Comparison of ENCODE assay signal across 18 cellular contexts in the genomic region with DNA sequence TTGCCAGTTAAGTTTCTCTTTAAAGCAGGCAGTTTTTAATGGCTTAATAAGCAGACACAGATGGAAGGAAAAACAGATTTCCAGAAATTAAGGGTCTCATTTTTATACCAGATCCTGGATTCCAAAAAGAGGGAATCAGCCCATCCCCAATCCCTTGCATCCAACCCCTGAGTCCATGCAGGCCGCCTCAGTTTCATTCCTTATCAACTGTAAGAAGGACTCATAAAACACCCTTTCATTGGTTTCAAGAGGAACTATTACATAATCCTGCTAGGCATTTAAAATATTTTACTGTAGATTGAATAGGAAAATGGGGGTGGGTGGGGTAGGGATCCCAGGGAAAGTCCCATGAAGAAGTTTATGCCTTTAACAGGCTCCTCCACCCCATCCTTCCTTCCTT. TPM values are rescaled to one million over a fixed set of nuclear protein-coding genes. Genes with fewer than 3 reads are reported as not detected.
DNase-seq lines count a peak whose midpoint lies in the region; ATAC-seq and TF ChIP-seq lines count a peak whose summit lies in the region.
"Had no signal": no experiment of that assay in that cellular context is flagged by ENCODE, and none has a peak within 500 bp of the region (broad histone marks: within the 10 kb centered on the region; RNA-seq: fewer than 3 reads in every experiment).

No MANE protein-coding gene starts in this region.

- H2AFZ ChIP-seq in SK-N-SH (ENCODE audit: low read depth), result peak overlapping the region; percentile 37; the same call in 1 of the 2 replicates

- H3K9me3 Mint-ChIP-seq in mesothelial cell of epicardium, result no peaks in the 10 kb centered on the region
- H3K9me3 Mint-ChIP-seq: CD14-positive monocyte; CD8-positive, alpha-beta T cell had no signal

- no peak overlapping the region for H3K4me2 ChIP-seq in SK-N-SH

- H3K36me3 ChIP-seq in SK-N-SH (replicated peaks in 1 of 2; ENCODE audit: control insufficient read depth in 1 of 2, insufficient read depth in 2 of 2, low read length in 1 of 2) (no peaks in the 10 kb centered on the region), adrenal gland (replicated peaks in 1 of 2) (no peaks in the 10 kb centered on the region)
- H3K36me3 ChIP-seq: HAP-1 had no signal

- TF ChIP-seq POLR2A in adrenal gland (IDR thresholded peaks at IDR 0.05), result no peak

- no peaks in the 10 kb centered on the region for H4K20me1 ChIP-seq in SK-N-SH (ENCODE audit: insufficient read depth)

- TF ChIP-seq RAD21 in SK-N-SH (IDR thresholded peaks at IDR 0.05; ENCODE audit: low read length), result no peak

- POLR2A ChIA-PET in SK-N-SH (lab: Yijun Ruan, JAX), result no interaction called here

- no peaks in the 10 kb centered on the region for H3K79me2 ChIP-seq in SK-N-SH (ENCODE audit: insufficient read depth)

- H3K36me3 Mint-ChIP-seq in mesothelial cell of epicardium, result no peaks in the 10 kb centered on the region
- H3K36me3 Mint-ChIP-seq: CD14-positive monocyte had no signal

- DNase-seq in SK-N-SH, result no peak
- no peak for DNase-seq in adrenal gland
- DNase-seq in mesothelial cell of epicardium (ENCODE audit: low spot score in 2 of 2, unreplicated experiment in 2 of 2), result no peak
- DNase-seq in MV-4-11 (lab: John Stamatoyannopoulos, UW), result no peak
- no peak for DNase-seq in sciatic nerve (ENCODE audit: low spot score)
- no peak for DNase-seq in cortex of kidney (lab: John Stamatoyannopoulos, UW)
- DNase-seq: Caco-2; CD8-positive, alpha-beta T cell; DND-41; GDM1 had no signal

- H3K27me3 ChIP-seq in SK-N-SH (ENCODE audit: insufficient read depth), result no peaks in the 10 kb centered on the region
- no peaks in the 10 kb centered on the region for H3K27me3 ChIP-seq in adrenal gland

- no peak for TF ChIP-seq CTCF in SK-N-SH (IDR thresholded peaks at IDR 0.05)
- no peak for TF ChIP-seq CTCF in adrenal gland (IDR thresholded peaks at IDR 0.05)
- no peak for TF ChIP-seq CTCF in mesothelial cell of epicardium (IDR thresholded peaks at IDR 0.05; ENCODE audit: unreplicated experiment)

- intact Hi-C loops in adrenal gland (cut with DNase I) (no loop called here), sciatic nerve (cut with DNase I) (no loop called here)

- H3K9me3 ChIP-seq in SK-N-SH (no peaks in the 10 kb centered on the region), adrenal gland (replicated peaks in 1 of 3) (no peaks in the 10 kb centered on the region)
- H3K9me3 ChIP-seq: Caco-2, HAP-1 had no signal

- no peak overlapping the region for H3K9ac ChIP-seq in SK-N-SH

- peaks cover 15% of the 10 kb centered on the region for H3F3A ChIP-seq in SK-N-SH (replicated peaks; ENCODE audit: insufficient read depth)

- H3K4me3 ChIP-seq in SK-N-SH (ENCODE audit: low read depth in 2 of 2, low read length in 1 of 2) (no peak overlapping the region), adrenal gland (no peak overlapping the region)
- H3K4me3 ChIP-seq: HAP-1 had no signal

- no peak for ATAC-seq in SK-N-SH treated with all-trans-retinoic acid at 6 μM for 48 hours
- ATAC-seq in sciatic nerve, result no peak
- ATAC-seq: CD8-positive, alpha-beta T cell had no signal

- no peak for TF ChIP-seq EP300 in SK-N-SH (IDR thresholded peaks at IDR 0.05; ENCODE audit: borderline replicate concordance in 1 of 2, low read depth in 1 of 2, low read length in 1 of 2)

- H3K27ac ChIP-seq in SK-N-SH (ENCODE audit: low read depth in 2 of 2, low read length in 1 of 2) (no peak overlapping the region), adrenal gland (peak overlapping the region in 3 of 5 donors; percentile 45 to 55 (median 47))
- H3K27ac ChIP-seq: 22Rv1 had no signal

- H3K4me1 ChIP-seq in SK-N-SH (ENCODE audit: control insufficient read depth in 1 of 2, insufficient read depth in 2 of 2, low read depth in 1 of 2, low read length in 1 of 2) (peaks cover 7 to 16% of the 10 kb centered on the region in 2 experiments), adrenal gland (replicated peaks in 1 of 2) (peaks cover 14 to 29% of the 10 kb centered on the region in 2 donors)
- H3K4me1 ChIP-seq: HAP-1 had no signal

- peaks cover 6% of the 10 kb centered on the region for H3K27me3 Mint-ChIP-seq in mesothelial cell of epicardium (ENCODE audit: low read depth)

- no peaks in the 10 kb centered on the region for H3K9me2 ChIP-seq in SK-N-SH

- peak overlapping the region; percentile 64 for H3K27ac Mint-ChIP-seq in mesothelial cell of epicardium
- H3K27ac Mint-ChIP-seq: CD8-positive, alpha-beta T cell had no signal

- H3K4me3 Mint-ChIP-seq in mesothelial cell of epicardium, result no peak overlapping the region
- H3K4me3 Mint-ChIP-seq: CD14-positive monocyte; CD8-positive, alpha-beta T cell had no signal

- CTCF ChIA-PET in SK-N-SH (lab: Yijun Ruan, JAX), result interaction anchor here (2.0 to 2.1 kb wide), 2 partner anchors 108 to 426 kb away, joined by 5 read pairs; no protein-coding TSS in a partner anchor

- H3K4me1 Mint-ChIP-seq in mesothelial cell of epicardium, result peaks cover 63% of the 10 kb centered on the region

- WGBS in SK-N-SH (ENCODE audit: low lambda C conversion rate), result 95% methylated on average over 1 of the region's 1 CpG
- 24 to 59% (median 50%) methylated on average over 1 of the region's 1 CpG for WGBS in adrenal gland, 4 donors

TF ChIP-seq in SK-N-SH, 30 proteins besides CTCF, POLR2A, EP300 and RAD21 (continues in another document):
- TF ChIP-seq FOXJ3 (CRISPR knock-in tag; IDR thresholded peaks at IDR 0.05), result no peak
- TF ChIP-seq SMC3 (IDR thresholded peaks at IDR 0.05; ENCODE audit: low read depth, low read length), result no peak
- TF ChIP-seq NFIC (IDR thresholded peaks at IDR 0.05; ENCODE audit: borderline replicate concordance), result no peak
- TF ChIP-seq CHD2 (IDR thresholded peaks at IDR 0.05; ENCODE audit: low read length, partially characterized antibody), result no peak
- TF ChIP-seq JUND (IDR thresholded peaks at IDR 0.05), result no peak
- TF ChIP-seq TCF12 (IDR thresholded peaks at IDR 0.05), result no peak
- TF ChIP-seq ZBTB33 (IDR thresholded peaks at IDR 0.05; ENCODE audit: borderline replicate concordance, low read depth), result no peak
- TF ChIP-seq FOSL2 (IDR thresholded peaks at IDR 0.05; ENCODE audit: borderline replicate concordance, low read depth), result no peak

TF ChIP-seq in SK-N-SH treated with all-trans-retinoic acid at 6 μM for 48 hours, 23 proteins besides CTCF, POLR2A, EP300 and RAD21 (continues in another document):
- TF ChIP-seq OSR1 (CRISPR knock-in tag; IDR thresholded peaks at IDR 0.05) (no peak), CSDC2 (CRISPR knock-in tag; IDR thresholded peaks at IDR 0.05) (no peak), GLIS3 (CRISPR knock-in tag; IDR thresholded peaks at IDR 0.05) (no peak), TSHZ2 (CRISPR knock-in tag; IDR thresholded peaks at IDR 0.05) (no peak)
- TF ChIP-seq, protein P1, sequence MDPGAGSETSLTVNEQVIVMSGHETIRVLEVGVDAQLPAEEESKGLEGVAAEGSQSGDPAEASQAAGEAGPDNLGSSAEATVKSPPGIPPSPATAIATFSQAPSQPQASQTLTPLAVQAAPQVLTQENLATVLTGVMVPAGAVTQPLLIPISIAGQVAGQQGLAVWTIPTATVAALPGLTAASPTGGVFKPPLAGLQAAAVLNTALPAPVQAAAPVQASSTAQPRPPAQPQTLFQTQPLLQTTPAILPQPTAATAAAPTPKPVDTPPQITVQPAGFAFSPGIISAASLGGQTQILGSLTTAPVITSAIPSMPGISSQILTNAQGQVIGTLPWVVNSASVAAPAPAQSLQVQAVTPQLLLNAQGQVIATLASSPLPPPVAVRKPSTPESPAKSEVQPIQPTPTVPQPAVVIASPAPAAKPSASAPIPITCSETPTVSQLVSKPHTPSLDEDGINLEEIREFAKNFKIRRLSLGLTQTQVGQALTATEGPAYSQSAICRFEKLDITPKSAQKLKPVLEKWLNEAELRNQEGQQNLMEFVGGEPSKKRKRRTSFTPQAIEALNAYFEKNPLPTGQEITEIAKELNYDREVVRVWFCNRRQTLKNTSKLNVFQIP (CRISPR knock-in tag; IDR thresholded peaks at IDR 0.05; ENCODE audit: borderline replicate concordance, low read depth), result no peak

RNA-seq across cellular contexts. Expression of gene CCDC184, which starts 9.4 kb away (rescaled TPM):
- polyA plus RNA-seq in SK-N-SH (2012; rRNA removed) (4.2 and 5.8 TPM in 2 replicates), adrenal gland (1 to 10 TPM; 3.6 to 6.2 (median 5.7) TPM)
- 4.1 and 5.0 TPM in 2 replicates for polyA plus RNA-seq in SK-N-SH (2012; cell fraction: cytosol; rRNA removed)
- polyA plus RNA-seq in SK-N-SH (2012; cell fraction: nucleus; rRNA removed), result 3.5 and 4.3 TPM in 2 replicates
- total RNA-seq in adrenal gland (10 to 100 TPM in 2 of 8 donors, 1 to 10 TPM in 6; 2.3 to 12.8 (median 8.5) TPM), mesothelial cell of epicardium (1.4 to 1.7 TPM (median 1.6 TPM) in 3 replicates), sciatic nerve (6.1 TPM)
- polyA plus RNA-seq: CD14-positive monocyte had no signal

RNA-seq across cellular contexts. Expression of gene OR10AD1, which starts 10.2 kb away (rescaled TPM):
- polyA plus RNA-seq in SK-N-SH (2012; rRNA removed) (not detected in 2 replicates), adrenal gland (under 1 TPM in 1 of 3 donors, not detected in 2; 0.16 TPM)
- polyA plus RNA-seq in SK-N-SH (2012; cell fraction: cytosol; rRNA removed), result not detected in 2 replicates
- not detected in 2 replicates for polyA plus RNA-seq in SK-N-SH (2012; cell fraction: nucleus; rRNA removed)
- total RNA-seq in adrenal gland (not detected), mesothelial cell of epicardium (not detected in 3 replicates), sciatic nerve (not detected)
- total RNA-seq: A673; Caco-2; CD8-positive, alpha-beta T cell; H1; HT1080 had no signal
- polyA plus RNA-seq: BJ, CD14-positive monocyte, H1 had no signal

RNA-seq across cellular contexts. Expression of gene ASB8, which starts 35.5 kb away (rescaled TPM):
- polyA plus RNA-seq in SK-N-SH (2012; rRNA removed), result 13.8 and 16.9 TPM in 2 replicates
- polyA plus RNA-seq in SK-N-SH (2012; cell fraction: cytosol; rRNA removed), result 14.8 and 15.0 TPM in 2 replicates
- polyA plus RNA-seq in SK-N-SH (2012; cell fraction: nucleus; rRNA removed), result 13.5 and 24.6 TPM in 2 replicates
- 10 to 100 TPM; 29.5 to 69.8 (median 49.5) TPM for total RNA-seq in adrenal gland
- polyA plus RNA-seq in adrenal gland, result 10 to 100 TPM; 13.9 to 68.8 (median 15.5) TPM
- 21.0 to 24.8 TPM (median 24.0 TPM) in 3 replicates for total RNA-seq in mesothelial cell of epicardium
- 36.0 TPM for total RNA-seq in sciatic nerve

Comparison
In these comparisons a context has a peak if more than half of its experiments do, and no peak if none do; other contexts are left out.
1. H3K27ac ChIP-seq: peak in adrenal gland (3 of 5); none in SK-N-SH (0 of 2).